Comparison of ENCODE assay signal across 11 cellular contexts in genomic region chr12:461425-461824, GRCh38. TPM values are rescaled to one million over a fixed set of nuclear protein-coding genes. Genes with fewer than 3 reads are reported as not detected.
A peak's percentile ranks its signal among the peaks of the same experiment; 100 is the strongest.
DNase-seq lines count a peak whose midpoint lies in the region; ATAC-seq and TF ChIP-seq lines count a peak whose summit lies in the region.
"Had no signal": no experiment of that assay in that cellular context is flagged by ENCODE, and none has a peak within 500 bp of the region (broad histone marks: within the 10 kb centered on the region; RNA-seq: fewer than 3 reads in every experiment).

No MANE protein-coding gene starts in this region.

- no peaks in the 10 kb centered on the region for H3K36me3 ChIP-seq in right atrium auricular region
- H3K36me3 ChIP-seq in vagina: no peaks in the 10 kb centered on the region
- H3K36me3 ChIP-seq in breast epithelium: no peaks in the 10 kb centered on the region
- H3K36me3 ChIP-seq: gastrocnemius medialis, SJSA1 had no signal

- peak overlapping the region; percentile 86 to 90 for H3K27ac ChIP-seq in right atrium auricular region
- H3K27ac ChIP-seq in vagina: peak overlapping the region; percentile 26
- H3K27ac ChIP-seq in breast epithelium: no peak overlapping the region
- H3K27ac ChIP-seq: SJSA1 had no signal

- H3K36me3 Mint-ChIP-seq in activated naive CD8-positive, alpha-beta T cell treated with anti-CD3 and anti-CD28 coated beads, Interleukin-2, amount 10 ng/mL, durations not matched to agents 7 days and 5 days: no peaks in the 10 kb centered on the region
- H3K36me3 Mint-ChIP-seq in mesothelial cell of epicardium: no peaks in the 10 kb centered on the region

- POLR2A ChIA-PET in activated naive CD8-positive, alpha-beta T cell treated with anti-CD3 and anti-CD28 coated beads, Interleukin-2, amount 10 ng/mL, durations not matched to agents 7 days and 5 days (lab: Charles Lee): no interaction called here

- no peak overlapping the region for H3K27ac Mint-ChIP-seq in activated naive CD8-positive, alpha-beta T cell treated with anti-CD3 and anti-CD28 coated beads, Interleukin-2, amount 10 ng/mL, durations not matched to agents 7 days and 5 days
- no peak overlapping the region for H3K27ac Mint-ChIP-seq in mesothelial cell of epicardium

- H3K4me3 ChIP-seq in right atrium auricular region (peak overlapping the region; percentile 59 to 68), vagina (peak overlapping the region in 1 of 2 donors; percentile 55), breast epithelium (no peak overlapping the region), foreskin fibroblast (ENCODE audit: low read depth in 1 of 2, low read length in 2 of 2) (no peak overlapping the region)
- H3K4me3 ChIP-seq: SJSA1 had no signal

- peaks cover 4% of the 10 kb centered on the region for H3K4me1 Mint-ChIP-seq in activated naive CD8-positive, alpha-beta T cell treated with anti-CD3 and anti-CD28 coated beads, Interleukin-2, amount 10 ng/mL, durations not matched to agents 7 days and 5 days
- H3K4me1 Mint-ChIP-seq in mesothelial cell of epicardium: peaks cover 6% of the 10 kb centered on the region

- peaks cover 75% of the 10 kb centered on the region for H3K27me3 Mint-ChIP-seq in activated naive CD8-positive, alpha-beta T cell treated with anti-CD3 and anti-CD28 coated beads, Interleukin-2, amount 10 ng/mL, durations not matched to agents 7 days and 5 days
- H3K27me3 Mint-ChIP-seq in mesothelial cell of epicardium (ENCODE audit: low read depth): peaks cover 79% of the 10 kb centered on the region

- ATAC-seq in Right ventricle myocardium superior (ENCODE audit: poor library complexity): no peak
- no peak for ATAC-seq in activated naive CD8-positive, alpha-beta T cell treated with anti-CD3 and anti-CD28 coated beads, Interleukin-2, amount 10 ng/mL, durations not matched to agents 7 days and 5 days (ENCODE audit: low read depth)
- no peak for ATAC-seq in HG02798 (IDR thresholded peaks at IDR 0.05; ENCODE audit: poor library complexity, unreplicated experiment)
- ATAC-seq: gastrocnemius medialis had no signal

- H3K4me3 Mint-ChIP-seq in activated naive CD8-positive, alpha-beta T cell treated with anti-CD3 and anti-CD28 coated beads, Interleukin-2, amount 10 ng/mL, durations not matched to agents 7 days and 5 days: peak overlapping the region; percentile 87
- peak overlapping the region; percentile 72 for H3K4me3 Mint-ChIP-seq in mesothelial cell of epicardium

- TF ChIP-seq CTCF in right atrium auricular region (IDR thresholded peaks at IDR 0.05) (no peak), mesothelial cell of epicardium (IDR thresholded peaks at IDR 0.05; ENCODE audit: unreplicated experiment) (no peak), vagina (IDR thresholded peaks at IDR 0.05) (no peak), breast epithelium (IDR thresholded peaks at IDR 0.05) (no peak), foreskin fibroblast (IDR thresholded peaks at IDR 0.05; ENCODE audit: low read depth, low read length) (no peak)

- DNase-seq in right atrium auricular region (ENCODE audit: low spot score): no peak
- DNase-seq in Right ventricle myocardium superior: no peak
- no peak for DNase-seq in activated naive CD8-positive, alpha-beta T cell treated with anti-CD3 and anti-CD28 coated beads, Interleukin-2, amount 10 ng/mL, durations not matched to agents 7 days and 5 days
- DNase-seq in mesothelial cell of epicardium (ENCODE audit: low spot score in 2 of 2, unreplicated experiment in 2 of 2): no peak
- no peak for DNase-seq in vagina (ENCODE audit: extremely low spot score in 2 of 2)
- no peak for DNase-seq in breast epithelium (ENCODE audit: low spot score in 2 of 2)
- DNase-seq in foreskin fibroblast: no peak
- DNase-seq: gastrocnemius medialis, NCI-H446 had no signal

- TF ChIP-seq POLR2A in vagina (IDR thresholded peaks at IDR 0.05) (no peak), breast epithelium (IDR thresholded peaks at IDR 0.05) (no peak)

- H3K9me3 ChIP-seq in right atrium auricular region: no peaks in the 10 kb centered on the region
- no peaks in the 10 kb centered on the region for H3K9me3 ChIP-seq in vagina
- no peaks in the 10 kb centered on the region for H3K9me3 ChIP-seq in breast epithelium
- H3K9me3 ChIP-seq: gastrocnemius medialis, SJSA1 had no signal

- peaks cover 0 to 40% of the 10 kb centered on the region in 2 donors for H3K4me1 ChIP-seq in right atrium auricular region
- H3K4me1 ChIP-seq in vagina: peaks cover 18% of the 10 kb centered on the region
- H3K4me1 ChIP-seq in breast epithelium: no peaks in the 10 kb centered on the region

- no peaks in the 10 kb centered on the region for H3K9me3 Mint-ChIP-seq in activated naive CD8-positive, alpha-beta T cell treated with anti-CD3 and anti-CD28 coated beads, Interleukin-2, amount 10 ng/mL, durations not matched to agents 7 days and 5 days
- no peaks in the 10 kb centered on the region for H3K9me3 Mint-ChIP-seq in mesothelial cell of epicardium

- intact Hi-C loops in Right ventricle myocardium superior (cut with DNase I) (no loop called here), vagina (cut with DNase I) (no loop called here), breast epithelium (cut with DNase I; ENCODE audit: low total_unique reads) (no loop called here)

- H3K27me3 ChIP-seq in right atrium auricular region (peaks cover 0 to 3% of the 10 kb centered on the region in 2 donors), vagina (no peaks in the 10 kb centered on the region), breast epithelium (no peaks in the 10 kb centered on the region)

RNA-seq across cellular contexts. Expression of gene B4GALNT3, which starts 1.7 kb away (rescaled TPM):
- total RNA-seq in right atrium auricular region (10 to 100 TPM; 19.3 to 29.0 TPM), Right ventricle myocardium superior (32.1 TPM), mesothelial cell of epicardium (6.9 to 7.3 TPM (median 7.0 TPM) in 3 replicates), vagina (13.3 TPM), breast epithelium (1 to 10 TPM in 2 of 3 donors, under 1 TPM in 1; 0.16 to 5.9 (median 4.6) TPM)
- 1 to 10 TPM; 4.3 to 4.4 TPM for total RNA-seq in activated naive CD8-positive, alpha-beta T cell treated with anti-CD3 and anti-CD28 coated beads, Interleukin-2, amount 10 ng/mL, durations not matched to agents 7 days and 5 days
- total RNA-seq: SJSA1 had no signal

RNA-seq across cellular contexts. Expression of gene CCDC77, which starts 60.0 kb away (rescaled TPM):
- total RNA-seq in right atrium auricular region (1 to 10 TPM; 2.6 to 3.2 TPM), Right ventricle myocardium superior (2.1 TPM), mesothelial cell of epicardium (13.8 to 16.8 TPM (median 15.5 TPM) in 3 replicates), vagina (8.3 TPM), breast epithelium (1 to 10 TPM; 5.6 to 8.9 (median 7.5) TPM)
- 10 to 100 TPM; 14.6 to 15.9 TPM for total RNA-seq in activated naive CD8-positive, alpha-beta T cell treated with anti-CD3 and anti-CD28 coated beads, Interleukin-2, amount 10 ng/mL, durations not matched to agents 7 days and 5 days

Comparison
In these comparisons a context has a peak if more than half of its experiments do, and no peak if none do; other contexts are left out.
1. H3K27ac ChIP-seq: peak in right atrium auricular region (2 of 2) and vagina (single experiment); none in breast epithelium (0 of 2).
2. H3K4me3 ChIP-seq: peak in right atrium auricular region (2 of 2); none in breast epithelium (0 of 3) and foreskin fibroblast (0 of 2).